Comparison of ENCODE assay signal across 1 cellular context in genomic region chr11:104583857-104584256, GRCh38.
TF ChIP-seq lines count a peak whose summit lies in the region.

No MANE protein-coding gene starts in this region.

TF ChIP-seq in H1, 55 proteins besides CTCF, POLR2A, EP300 and RAD21 (continued from another document):
- TF ChIP-seq CHD7 (IDR thresholded peaks at IDR 0.05; ENCODE audit: insufficient replicate concordance, low read length) (no peak), TBP (IDR thresholded peaks at IDR 0.05; ENCODE audit: low read depth, low read length) (no peak), SAP30 (IDR thresholded peaks at IDR 0.05; ENCODE audit: insufficient read depth, insufficient replicate concordance, low read length) (no peak), YY1 (IDR thresholded peaks at IDR 0.05; ENCODE audit: low read depth, low read length) (no peak), RFX5 (IDR thresholded peaks at IDR 0.05; ENCODE audit: borderline replicate concordance, low read depth, low read length) (no peak), CHD2 (IDR thresholded peaks at IDR 0.05; ENCODE audit: low read length) (no peak), BRCA1 (IDR thresholded peaks at IDR 0.05; ENCODE audit: low read depth, low read length) (no peak), FOSL1 (IDR thresholded peaks at IDR 0.05; ENCODE audit: insufficient read depth, low read depth, low read length) (no peak), ZNF274 (IDR thresholded peaks at IDR 0.05; ENCODE audit: borderline replicate concordance, extremely low read depth, low read length) (no peak), CEBPB (IDR thresholded peaks at IDR 0.05; ENCODE audit: low read depth, low read length) (no peak), SP2 (IDR thresholded peaks at IDR 0.05; ENCODE audit: low read length) (no peak), KDM5A (IDR thresholded peaks at IDR 0.05; ENCODE audit: low read length) (no peak), USF2 (IDR thresholded peaks at IDR 0.05; ENCODE audit: low read length) (no peak), TAF7 (optimal IDR thresholded peaks at IDR 0.05; ENCODE audit: borderline replicate concordance, low read depth, low read length) (no peak), NRF1 (IDR thresholded peaks at IDR 0.05; ENCODE audit: low read depth, low read length) (no peak)
